1 cellular context compared by ENCODE assay signal in genomic region chr7:155263051-155263450, GRCh38.
TF ChIP-seq lines count a peak whose summit lies in the region.

No MANE protein-coding gene starts in this region.

TF ChIP-seq in IMR-90, 13 proteins besides CTCF, POLR2A, EP300 and RAD21:
- TF ChIP-seq USF2 (IDR thresholded peaks at IDR 0.05; ENCODE audit: low read depth, low read length) (no peak), SMC3 (IDR thresholded peaks at IDR 0.05; ENCODE audit: low read depth, low read length) (no peak), FOS (IDR thresholded peaks at IDR 0.05; ENCODE audit: low read depth, low read length) (no peak), CHD1 (IDR thresholded peaks at IDR 0.05; ENCODE audit: low read depth, low read length) (no peak), CEBPB (IDR thresholded peaks at IDR 0.05; ENCODE audit: low read depth, low read length) (no peak), RCOR1 (IDR thresholded peaks at IDR 0.05; ENCODE audit: insufficient replicate concordance, low read length) (no peak), BHLHE40 (IDR thresholded peaks at IDR 0.05; ENCODE audit: low read depth, low read length) (no peak), MAFK (IDR thresholded peaks at IDR 0.05; ENCODE audit: low read depth, low read length) (no peak), NFE2L2 (IDR thresholded peaks at IDR 0.05; ENCODE audit: low read depth, low read length) (no peak), RFX5 (IDR thresholded peaks at IDR 0.05; ENCODE audit: low read depth, low read length) (no peak), ELK1 (IDR thresholded peaks at IDR 0.05; ENCODE audit: borderline replicate concordance, low read depth, low read length) (no peak), MXI1 (IDR thresholded peaks at IDR 0.05; ENCODE audit: borderline replicate concordance, low read depth, low read length) (no peak), MAZ (IDR thresholded peaks at IDR 0.05; ENCODE audit: borderline replicate concordance, low read depth, low read length) (no peak)
